In the genomic region with DNA sequence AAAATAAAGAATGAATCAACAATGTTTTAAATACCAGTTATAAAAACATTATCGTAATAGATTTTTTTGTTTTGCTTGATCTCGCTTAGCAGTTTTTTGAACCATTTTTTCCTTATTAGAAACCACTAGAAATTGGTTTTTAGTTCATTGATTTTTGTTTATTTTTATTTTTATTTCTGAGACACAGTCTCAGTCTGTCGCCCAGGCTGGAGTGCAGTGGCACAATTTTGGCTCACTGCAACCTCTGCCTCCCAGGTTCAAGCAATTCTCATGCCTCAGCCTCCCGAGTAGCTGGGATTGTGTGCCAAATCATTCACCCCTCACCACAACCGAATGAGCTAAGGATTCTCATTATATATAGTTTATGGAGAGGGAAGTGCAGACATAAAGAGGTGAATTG, we compare ENCODE assay signal across 3 cellular contexts. TPM values are rescaled to one million over a fixed set of nuclear protein-coding genes. Genes with fewer than 3 reads are reported as not detected.
"Had no signal": no experiment of that assay in that cellular context is flagged by ENCODE, and none has a peak within 500 bp of the region (broad histone marks: within the 10 kb centered on the region; RNA-seq: fewer than 3 reads in every experiment).

A gene (plus strand): TSS at position 301 of the 400 bp plus-strand sequence.

RNA-seq across cellular contexts. Expression of the gene that starts here (rescaled TPM):
- total RNA-seq: PC-3, Right ventricle myocardium inferior, RPMI7951 had no signal
